21 cellular contexts compared by ENCODE assay signal in the genomic region with DNA sequence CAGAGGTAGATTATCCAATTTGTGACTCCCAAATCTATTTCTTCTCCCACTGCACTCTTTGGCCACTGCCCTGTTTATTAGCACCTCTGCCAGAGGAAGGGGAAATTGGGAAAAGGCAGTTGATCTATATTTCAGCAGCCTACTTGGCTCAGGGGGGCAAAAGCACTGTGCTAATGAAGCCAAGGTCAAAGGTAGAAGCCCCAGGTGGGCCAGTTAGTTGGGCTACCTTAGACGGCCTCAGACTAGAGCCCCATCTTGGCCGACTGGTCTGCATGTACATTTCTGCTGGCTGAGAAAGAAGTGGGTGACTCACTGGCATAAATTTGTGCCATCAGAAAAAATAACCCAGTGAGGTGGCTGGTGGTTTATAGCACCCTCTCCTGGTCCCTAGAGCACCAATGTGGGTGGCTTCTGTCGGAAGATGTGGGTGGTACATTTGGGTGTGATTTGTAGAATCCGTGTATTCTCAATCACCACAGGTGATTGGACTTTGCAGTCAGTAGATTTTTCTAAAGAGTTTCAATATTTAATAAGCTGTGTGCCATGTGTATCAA.
"Had no signal": no experiment of that assay in that cellular context is flagged by ENCODE, and none has a peak within 500 bp of the region (broad histone marks: within the 10 kb centered on the region; RNA-seq: fewer than 3 reads in every experiment).

No MANE protein-coding gene starts in this region.

- ATAC-seq: activated naive CD8-positive, alpha-beta T cell treated with anti-CD3 and anti-CD28 coated beads, Interleukin-2, amount 50 U/mL, for 24 hours; foreskin keratinocyte; left lung; naive thymus-derived CD8-positive, alpha-beta T cell had no signal

- H3K27ac Mint-ChIP-seq: activated CD4-positive, alpha-beta memory T cell treated with anti-CD3 and anti-CD28 coated beads, Interleukin-2, amount 10 ng/mL, durations not matched to agents 7 days and 5 days; activated CD4-positive, alpha-beta T cell treated with anti-CD3 and anti-CD28 coated beads, Interleukin-2, amount 10 ng/mL, durations not matched to agents 24 days and 14 days; activated naive CD8-positive, alpha-beta T cell treated with anti-CD3 and anti-CD28 coated beads, Interleukin-2, amount 50 U/mL, for 24 hours; activated T-helper 1 cell treated with anti-CD3 and anti-CD28 coated beads, Interleukin-12 subunit alpha, Interleukin-12 subunit beta, Interleukin-2, Interleukin-4 antibody, amounts not matched to agents 30 ng/mL and 10 ng/mL and 1 ng/mL, durations not matched to agents 14 hours and 24 hours and 36 hours; mesothelial cell of epicardium; naive thymus-derived CD8-positive, alpha-beta T cell; progenitor cell of endocrine pancreas; T-helper 1 cell treated with Interleukin-12 subunit alpha and Interleukin-12 subunit beta and Interleukin-4 antibody, amounts not matched to agents 30 μg/mL and 1 μg/mL, for 36 hours had no signal

- H3K4me2 ChIP-seq: hepatocyte had no signal

- H3K9me3 Mint-ChIP-seq: activated CD4-positive, alpha-beta memory T cell treated with anti-CD3 and anti-CD28 coated beads, Interleukin-2, amount 10 ng/mL, durations not matched to agents 7 days and 5 days; activated CD4-positive, alpha-beta T cell treated with anti-CD3 and anti-CD28 coated beads, Interleukin-2, amount 10 ng/mL, durations not matched to agents 24 days and 14 days; activated naive CD8-positive, alpha-beta T cell treated with anti-CD3 and anti-CD28 coated beads, Interleukin-2, amount 50 U/mL, for 24 hours; activated T-helper 1 cell treated with anti-CD3 and anti-CD28 coated beads, Interleukin-12 subunit alpha, Interleukin-12 subunit beta, Interleukin-2, Interleukin-4 antibody, amounts not matched to agents 30 ng/mL and 10 ng/mL and 1 ng/mL, durations not matched to agents 14 hours and 24 hours and 36 hours; mesothelial cell of epicardium; naive thymus-derived CD8-positive, alpha-beta T cell; T-helper 1 cell treated with Interleukin-12 subunit alpha and Interleukin-12 subunit beta and Interleukin-4 antibody, amounts not matched to agents 30 μg/mL and 1 μg/mL, for 36 hours had no signal

- H3K27me3 ChIP-seq: foreskin keratinocyte, hepatocyte, testis, upper lobe of left lung had no signal

- H3K79me2 ChIP-seq: hepatocyte had no signal

- H3K27me3 Mint-ChIP-seq: activated CD4-positive, alpha-beta memory T cell treated with anti-CD3 and anti-CD28 coated beads, Interleukin-2, amount 10 ng/mL, durations not matched to agents 7 days and 5 days; activated CD4-positive, alpha-beta T cell treated with anti-CD3 and anti-CD28 coated beads, Interleukin-2, amount 10 ng/mL, durations not matched to agents 24 days and 14 days had no signal

- H3K36me3 Mint-ChIP-seq: mesothelial cell of epicardium; naive thymus-derived CD8-positive, alpha-beta T cell had no signal

- H3K4me1 Mint-ChIP-seq: activated CD4-positive, alpha-beta memory T cell treated with anti-CD3 and anti-CD28 coated beads, Interleukin-2, amount 10 ng/mL, durations not matched to agents 7 days and 5 days; activated CD4-positive, alpha-beta T cell treated with anti-CD3 and anti-CD28 coated beads, Interleukin-2, amount 10 ng/mL, durations not matched to agents 24 days and 14 days; activated naive CD8-positive, alpha-beta T cell treated with anti-CD3 and anti-CD28 coated beads, Interleukin-2, amount 50 U/mL, for 24 hours; mesothelial cell of epicardium; naive thymus-derived CD8-positive, alpha-beta T cell had no signal

- H3K9me3 ChIP-seq: left lung, testis, upper lobe of left lung had no signal

- H3K4me3 ChIP-seq: hepatocyte, left lung, testis, upper lobe of left lung had no signal

- DNase-seq: activated CD4-positive, alpha-beta memory T cell treated with anti-CD3 and anti-CD28 coated beads, Interleukin-2, amount 10 ng/mL, durations not matched to agents 7 days and 5 days; activated CD4-positive, alpha-beta T cell treated with anti-CD3 and anti-CD28 coated beads, Interleukin-2, amount 10 ng/mL, durations not matched to agents 24 days and 14 days; activated gamma-delta T cell; activated naive CD4-positive, alpha-beta T cell treated with anti-CD3 and anti-CD28 coated beads, Interleukin-2, amount 50 U/mL, for 16 hours; activated naive CD8-positive, alpha-beta T cell treated with anti-CD3 and anti-CD28 coated beads, Interleukin-2, amount 50 U/mL, for 24 hours; cerebellar nuclear complex; cortex of kidney; erythroblast; foreskin keratinocyte; kidney glomerular epithelial cell; left lung; naive thymus-derived CD8-positive, alpha-beta T cell; stimulated activated CD4-positive, alpha-beta T cell treated with anti-CD3 and anti-CD28 coated beads, Interleukin-4, amount 100 ng/mL, for 1 hour; stimulated activated naive CD4-positive, alpha-beta T cell; testis; upper lobe of left lung had no signal

- H3K36me3 ChIP-seq: left lung, upper lobe of left lung had no signal

- H3K27ac ChIP-seq: foreskin keratinocyte, hepatocyte, left lung, testis, upper lobe of left lung had no signal

- H2AFZ ChIP-seq: hepatocyte had no signal

- H3K4me1 ChIP-seq: foreskin keratinocyte, left lung, testis, upper lobe of left lung had no signal

- H3K4me3 Mint-ChIP-seq: activated CD4-positive, alpha-beta memory T cell treated with anti-CD3 and anti-CD28 coated beads, Interleukin-2, amount 10 ng/mL, durations not matched to agents 7 days and 5 days; activated CD4-positive, alpha-beta T cell treated with anti-CD3 and anti-CD28 coated beads, Interleukin-2, amount 10 ng/mL, durations not matched to agents 24 days and 14 days; activated naive CD8-positive, alpha-beta T cell treated with anti-CD3 and anti-CD28 coated beads, Interleukin-2, amount 50 U/mL, for 24 hours; activated T-helper 1 cell treated with anti-CD3 and anti-CD28 coated beads, Interleukin-12 subunit alpha, Interleukin-12 subunit beta, Interleukin-2, Interleukin-4 antibody, amounts not matched to agents 30 ng/mL and 10 ng/mL and 1 ng/mL, durations not matched to agents 14 hours and 24 hours and 36 hours; mesothelial cell of epicardium; naive thymus-derived CD8-positive, alpha-beta T cell; T-helper 1 cell treated with Interleukin-12 subunit alpha and Interleukin-12 subunit beta and Interleukin-4 antibody, amounts not matched to agents 30 μg/mL and 1 μg/mL, for 36 hours had no signal
